In the genomic region with DNA sequence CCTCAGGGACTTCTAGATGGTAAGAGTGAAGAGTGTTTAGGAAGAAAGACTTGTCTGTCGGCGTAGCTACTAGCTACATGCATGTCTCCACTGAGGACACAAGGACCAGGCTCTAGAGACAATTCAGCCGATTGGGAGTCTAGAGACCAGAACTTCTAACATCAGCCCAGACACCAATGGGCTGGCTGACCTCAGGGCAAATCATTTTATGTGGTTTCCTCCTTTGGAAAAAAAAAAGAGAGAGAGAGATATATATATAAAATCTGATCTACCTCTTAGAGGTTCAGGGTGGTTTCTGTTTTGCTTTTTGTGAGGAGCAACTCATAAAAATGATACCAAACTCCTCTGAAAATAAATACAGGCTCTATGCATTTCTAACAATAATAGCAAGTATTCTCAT, we compare ENCODE assay signal across 10 cellular contexts.
DNase-seq lines count a peak whose midpoint lies in the region; ATAC-seq and TF ChIP-seq lines count a peak whose summit lies in the region.
"Had no signal": no experiment of that assay in that cellular context is flagged by ENCODE, and none has a peak within 500 bp of the region (broad histone marks: within the 10 kb centered on the region; RNA-seq: fewer than 3 reads in every experiment).

No MANE protein-coding gene starts in this region.

- H2BK15ac ChIP-seq in H9 (ENCODE audit: low read depth, low read length): no peak overlapping the region

- H3K18ac ChIP-seq in H9 (ENCODE audit: insufficient read length, low read depth, low read length): no peak overlapping the region

- H3K4me1 ChIP-seq in H9 (ENCODE audit: insufficient read depth, low read length): no peaks in the 10 kb centered on the region; the same call in 1 of the 2 replicates
- no peaks in the 10 kb centered on the region for H3K4me1 ChIP-seq in Caco-2

- H3K79me1 ChIP-seq in H9 (ENCODE audit: insufficient read depth, low read depth, low read length, poor library complexity, severe bottlenecking): no peaks in the 10 kb centered on the region

- H4K8ac ChIP-seq in H9 (replicated peaks; ENCODE audit: insufficient read length, low read depth, low read length): no peak overlapping the region

- H3K79me2 ChIP-seq in H9 (ENCODE audit: insufficient read depth, low read length): no peaks in the 10 kb centered on the region

- no peak overlapping the region for H2AK5ac ChIP-seq in H9 (ENCODE audit: insufficient read length, low read length)

- no peaks in the 10 kb centered on the region for H3K23me2 ChIP-seq in H9 (ENCODE audit: insufficient read length, low read depth, low read length, poor library complexity, severe bottlenecking)

- H3K14ac ChIP-seq in H9 (ENCODE audit: insufficient read depth, low read length): no peak overlapping the region

- peak overlapping the region; percentile 83 for H3K27ac Mint-ChIP-seq in activated CD4-positive, alpha-beta T cell treated with anti-CD3 and anti-CD28 coated beads, Interleukin-2, amount 10 ng/mL, durations not matched to agents 7 days and 5 days
- H3K27ac Mint-ChIP-seq in stimulated activated effector memory CD8-positive, alpha-beta T cell treated with anti-CD3 and anti-CD28 coated beads, Interleukin-12 subunit alpha, Interleukin-12 subunit beta, amount 100 ng/mL, for 72 hours: peak overlapping the region; percentile 75
- H3K27ac Mint-ChIP-seq in H9: no peak overlapping the region
- no peak overlapping the region for H3K27ac Mint-ChIP-seq in Caco-2 (ENCODE audit: unreplicated experiment)
- H3K27ac Mint-ChIP-seq: dendritic cell treated with granulocyte-macrophage colony-stimulating factor and Interleukin-4, amounts not matched to agents 40 ng/mL and 50 ng/mL, for 4 days had no signal

- H3K4me3 ChIP-seq in Caco-2 (ENCODE audit: low read depth, low read length): no peak overlapping the region
- H3K4me3 ChIP-seq: neural progenitor cell had no signal

- no peak overlapping the region for H3K9ac ChIP-seq in H9 (ENCODE audit: extremely low read depth, insufficient read length, low read length)
- H3K9ac ChIP-seq: neural progenitor cell had no signal

- peaks cover 8% of the 10 kb centered on the region for H3K27me3 Mint-ChIP-seq in activated CD4-positive, alpha-beta T cell treated with anti-CD3 and anti-CD28 coated beads, Interleukin-2, amount 10 ng/mL, durations not matched to agents 7 days and 5 days
- no peaks in the 10 kb centered on the region for H3K27me3 Mint-ChIP-seq in H9 (ENCODE audit: low read depth)
- no peaks in the 10 kb centered on the region for H3K27me3 Mint-ChIP-seq in Caco-2 (ENCODE audit: insufficient read depth, unreplicated experiment)
- H3K27me3 Mint-ChIP-seq: dendritic cell treated with granulocyte-macrophage colony-stimulating factor and Interleukin-4, amounts not matched to agents 40 ng/mL and 50 ng/mL, for 4 days had no signal

- H3K27ac ChIP-seq in H9 (ENCODE audit: insufficient read length, low read depth, low read length): no peak overlapping the region
- H3K27ac ChIP-seq: neural progenitor cell had no signal

- no peak overlapping the region for H2BK20ac ChIP-seq in H9 (ENCODE audit: low read depth, low read length, poor library complexity, severe bottlenecking)

- H4K5ac ChIP-seq in H9 (ENCODE audit: insufficient read length, low read depth, low read length): no peak overlapping the region

- no peaks in the 10 kb centered on the region for H3K27me3 ChIP-seq in H9 (ENCODE audit: insufficient read depth, low read length)
- no peaks in the 10 kb centered on the region for H3K27me3 ChIP-seq in Caco-2 (replicated peaks; ENCODE audit: control insufficient read depth, insufficient read depth, low read length)
- H3K27me3 ChIP-seq: neural progenitor cell had no signal

- peak; percentile 19 for DNase-seq in activated CD4-positive, alpha-beta T cell treated with anti-CD3 and anti-CD28 coated beads, Interleukin-2, amount 10 ng/mL, durations not matched to agents 7 days and 5 days
- DNase-seq in activated CD4-positive, alpha-beta T cell treated with anti-CD3 and anti-CD28 coated beads, Interleukin-2, amount 50 U/mL, for 48 hours: no peak
- no peak for DNase-seq in stimulated activated effector memory CD8-positive, alpha-beta T cell treated with anti-CD3 and anti-CD28 coated beads, Interleukin-12 subunit alpha, Interleukin-12 subunit beta, amount 100 ng/mL, for 72 hours (ENCODE audit: low spot score in 2 of 2)
- DNase-seq in H9 (no peak), Caco-2 (no peak), GF-D8 (lab: John Stamatoyannopoulos, UW) (no peak)

- H2BK12ac ChIP-seq in H9 (ENCODE audit: insufficient read length, low read depth, low read length): no peak overlapping the region

- no peak overlapping the region for H3K56ac ChIP-seq in H9 (ENCODE audit: insufficient read length, low read depth, low read length)

- no peak overlapping the region for H3T11ph ChIP-seq in H9 (ENCODE audit: low read length)

- intact Hi-C loops in Caco-2 (cut with micrococcal nuclease; ENCODE audit: unreplicated experiment): no loop called here

- no peak overlapping the region for H3K4me2 ChIP-seq in H9 (ENCODE audit: insufficient read depth, insufficient read length, low read length)
- H3K4me2 ChIP-seq: neural progenitor cell had no signal

- TF ChIP-seq CTCF in H9 (conservative IDR thresholded peaks at IDR 0.05) (no peak), Caco-2 (IDR thresholded peaks at IDR 0.05; ENCODE audit: insufficient read depth in 1 of 2, low read depth in 1 of 2, low read length in 1 of 2, severe bottlenecking in 1 of 2, unreplicated experiment in 1 of 2) (no peak)

- H2BK120ac ChIP-seq in H9 (ENCODE audit: low read depth, low read length, poor library complexity, severe bottlenecking): no peak overlapping the region

- H3K9me3 Mint-ChIP-seq in activated CD4-positive, alpha-beta T cell treated with anti-CD3 and anti-CD28 coated beads, Interleukin-2, amount 10 ng/mL, durations not matched to agents 7 days and 5 days: peaks cover 21% of the 10 kb centered on the region
- H3K9me3 Mint-ChIP-seq in stimulated activated effector memory CD8-positive, alpha-beta T cell treated with anti-CD3 and anti-CD28 coated beads, Interleukin-12 subunit alpha, Interleukin-12 subunit beta, amount 100 ng/mL, for 72 hours: peaks cover 2% of the 10 kb centered on the region
- peaks cover 3% of the 10 kb centered on the region in 2 experiments; a peak in 3 of 5 replicates for H3K9me3 Mint-ChIP-seq in H9
- H3K9me3 Mint-ChIP-seq in Caco-2 (ENCODE audit: unreplicated experiment): peaks cover 24% of the 10 kb centered on the region
- H3K9me3 Mint-ChIP-seq: dendritic cell treated with granulocyte-macrophage colony-stimulating factor and Interleukin-4, amounts not matched to agents 40 ng/mL and 50 ng/mL, for 4 days had no signal

- CTCF ChIA-PET in activated CD4-positive, alpha-beta T cell treated with anti-CD3 and anti-CD28 coated beads, Interleukin-2, amount 10 ng/mL, durations not matched to agents 7 days and 5 days (lab: Charles Lee): interaction anchor here (0.5 to 1.6 kb wide), 3 partner anchors 11 to 41 kb away, joined by 3 to 5 read pairs (median 4); no protein-coding TSS in a partner anchor
- CTCF ChIA-PET in Caco-2 (lab: Charles Lee): no interaction called here

- no peak overlapping the region for H2AFZ ChIP-seq in H9 (ENCODE audit: low read length)
- H2AFZ ChIP-seq: neural progenitor cell had no signal

- H3K4ac ChIP-seq in H9 (ENCODE audit: low read depth, low read length): no peak overlapping the region

- peak overlapping the region; percentile 60 for H3K4me3 Mint-ChIP-seq in activated CD4-positive, alpha-beta T cell treated with anti-CD3 and anti-CD28 coated beads, Interleukin-2, amount 10 ng/mL, durations not matched to agents 7 days and 5 days
- H3K4me3 Mint-ChIP-seq in stimulated activated effector memory CD8-positive, alpha-beta T cell treated with anti-CD3 and anti-CD28 coated beads, Interleukin-12 subunit alpha, Interleukin-12 subunit beta, amount 100 ng/mL, for 72 hours: peak overlapping the region; percentile 46
- H3K4me3 Mint-ChIP-seq in H9 (no peak overlapping the region), Caco-2 (ENCODE audit: unreplicated experiment) (no peak overlapping the region)
- H3K4me3 Mint-ChIP-seq: dendritic cell treated with granulocyte-macrophage colony-stimulating factor and Interleukin-4, amounts not matched to agents 40 ng/mL and 50 ng/mL, for 4 days; neural progenitor cell had no signal

- no CpG with 5 or more reads among the region's 3 CpGs for WGBS in H9 (ENCODE audit: extremely low coverage, insufficient read length, low lambda C conversion rate)

- no TSS peak for BruUV-seq in Caco-2 (replicated peaks; lab: Mats Ljungman, UMichigan)

- H3K36me3 ChIP-seq in Caco-2 (ENCODE audit: control insufficient read depth, insufficient read depth, low read length): no peaks in the 10 kb centered on the region
- H3K36me3 ChIP-seq: neural progenitor cell had no signal

- ATAC-seq in GM21825 (IDR thresholded peaks at IDR 0.05; ENCODE audit: unreplicated experiment) (peak; percentile 40), HG03457 (IDR thresholded peaks at IDR 0.05; ENCODE audit: unreplicated experiment) (peak; percentile 22)
- peak; percentile 55 for ATAC-seq in stimulated activated effector memory CD8-positive, alpha-beta T cell treated with anti-CD3 and anti-CD28 coated beads, Interleukin-12 subunit alpha, Interleukin-12 subunit beta, amount 100 ng/mL, for 72 hours

- H3K4me1 Mint-ChIP-seq in activated CD4-positive, alpha-beta T cell treated with anti-CD3 and anti-CD28 coated beads, Interleukin-2, amount 10 ng/mL, durations not matched to agents 7 days and 5 days: peaks cover 45% of the 10 kb centered on the region
- H3K4me1 Mint-ChIP-seq in stimulated activated effector memory CD8-positive, alpha-beta T cell treated with anti-CD3 and anti-CD28 coated beads, Interleukin-12 subunit alpha, Interleukin-12 subunit beta, amount 100 ng/mL, for 72 hours: peaks cover 47% of the 10 kb centered on the region
- H3K4me1 Mint-ChIP-seq in H9: peaks cover 4 to 17% of the 10 kb centered on the region in 2 experiments
- H3K4me1 Mint-ChIP-seq in Caco-2 (ENCODE audit: low read depth, unreplicated experiment): peaks cover 7% of the 10 kb centered on the region

- H3K36me3 Mint-ChIP-seq in activated CD4-positive, alpha-beta T cell treated with anti-CD3 and anti-CD28 coated beads, Interleukin-2, amount 10 ng/mL, durations not matched to agents 7 days and 5 days (ENCODE audit: low read depth): peaks cover 8% of the 10 kb centered on the region
- peaks cover 26% of the 10 kb centered on the region for H3K36me3 Mint-ChIP-seq in stimulated activated effector memory CD8-positive, alpha-beta T cell treated with anti-CD3 and anti-CD28 coated beads, Interleukin-12 subunit alpha, Interleukin-12 subunit beta, amount 100 ng/mL, for 72 hours
- peaks cover 0 to 4% (median 3%) of the 10 kb centered on the region in 3 experiments; a peak in 4 of 7 replicates for H3K36me3 Mint-ChIP-seq in H9 (ENCODE audit: insufficient read depth in 1 of 3, low read depth in 3 of 3)
- no peaks in the 10 kb centered on the region for H3K36me3 Mint-ChIP-seq in Caco-2 (ENCODE audit: insufficient read depth, unreplicated experiment)

- H4K91ac ChIP-seq in H9 (ENCODE audit: insufficient read length, low read depth, low read length): no peak overlapping the region

- POLR2A ChIA-PET in activated CD4-positive, alpha-beta T cell treated with anti-CD3 and anti-CD28 coated beads, Interleukin-2, amount 10 ng/mL, durations not matched to agents 7 days and 5 days (lab: Charles Lee): no interaction called here
- POLR2A ChIA-PET in Caco-2 (lab: Charles Lee): no interaction called here

- H4K20me1 ChIP-seq in H9 (ENCODE audit: control insufficient read depth, insufficient read depth, insufficient read length): no peaks in the 10 kb centered on the region

- H3K9me3 ChIP-seq in H9 (ENCODE audit: control insufficient read depth, low read depth, low read length) (no peaks in the 10 kb centered on the region), Caco-2 (no peaks in the 10 kb centered on the region)

- no peak overlapping the region for H3K23ac ChIP-seq in H9 (ENCODE audit: insufficient read length, low read depth, low read length)

- no peak overlapping the region for H2BK5ac ChIP-seq in H9 (ENCODE audit: insufficient read length, low read length)

Comparison
In these comparisons a context has a peak if more than half of its experiments do, and no peak if none do; other contexts are left out.
1. H3K27ac Mint-ChIP-seq: peak in activated CD4-positive, alpha-beta T cell treated with anti-CD3 and anti-CD28 coated beads, Interleukin-2, amount 10 ng/mL, durations not matched to agents 7 days and 5 days (single experiment) and stimulated activated effector memory CD8-positive, alpha-beta T cell treated with anti-CD3 and anti-CD28 coated beads, Interleukin-12 subunit alpha, Interleukin-12 subunit beta, amount 100 ng/mL, for 72 hours (single experiment); none in H9 (0 of 3) and Caco-2 (single experiment).
2. H3K4me3 Mint-ChIP-seq: peak in activated CD4-positive, alpha-beta T cell treated with anti-CD3 and anti-CD28 coated beads, Interleukin-2, amount 10 ng/mL, durations not matched to agents 7 days and 5 days (single experiment) and stimulated activated effector memory CD8-positive, alpha-beta T cell treated with anti-CD3 and anti-CD28 coated beads, Interleukin-12 subunit alpha, Interleukin-12 subunit beta, amount 100 ng/mL, for 72 hours (single experiment); none in H9 (0 of 2) and Caco-2 (single experiment).
3. Peak in every context shown above with its lines, with median percentiles within 50 percentile points of each other: ATAC-seq.